In the genomic region with DNA sequence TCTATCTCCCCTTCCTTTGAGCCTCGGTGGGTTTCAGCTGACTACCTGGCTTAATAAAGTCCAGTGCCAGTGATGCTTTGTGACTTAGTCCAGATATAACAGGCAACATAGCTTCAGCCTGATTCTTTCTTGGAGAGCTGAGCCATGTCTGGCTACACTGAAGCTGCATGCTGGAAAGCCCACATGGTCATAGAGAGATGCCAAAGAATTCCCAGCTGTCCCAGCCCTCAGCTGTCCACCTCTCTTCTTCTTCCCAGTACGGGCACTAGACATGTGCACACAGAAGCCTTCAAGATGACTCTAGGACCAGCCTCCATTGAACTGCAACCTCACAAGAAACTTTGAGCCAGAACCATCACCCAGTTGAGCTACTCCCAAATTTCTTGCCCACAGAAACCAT, we compare ENCODE assay signal across 1 cellular context.
TF ChIP-seq lines count a peak whose summit lies in the region.

No MANE protein-coding gene starts in this region.

TF ChIP-seq in WTC11, 78 proteins besides CTCF, POLR2A, EP300 and RAD21 (continued from another document):
- TF ChIP-seq, protein P1, sequence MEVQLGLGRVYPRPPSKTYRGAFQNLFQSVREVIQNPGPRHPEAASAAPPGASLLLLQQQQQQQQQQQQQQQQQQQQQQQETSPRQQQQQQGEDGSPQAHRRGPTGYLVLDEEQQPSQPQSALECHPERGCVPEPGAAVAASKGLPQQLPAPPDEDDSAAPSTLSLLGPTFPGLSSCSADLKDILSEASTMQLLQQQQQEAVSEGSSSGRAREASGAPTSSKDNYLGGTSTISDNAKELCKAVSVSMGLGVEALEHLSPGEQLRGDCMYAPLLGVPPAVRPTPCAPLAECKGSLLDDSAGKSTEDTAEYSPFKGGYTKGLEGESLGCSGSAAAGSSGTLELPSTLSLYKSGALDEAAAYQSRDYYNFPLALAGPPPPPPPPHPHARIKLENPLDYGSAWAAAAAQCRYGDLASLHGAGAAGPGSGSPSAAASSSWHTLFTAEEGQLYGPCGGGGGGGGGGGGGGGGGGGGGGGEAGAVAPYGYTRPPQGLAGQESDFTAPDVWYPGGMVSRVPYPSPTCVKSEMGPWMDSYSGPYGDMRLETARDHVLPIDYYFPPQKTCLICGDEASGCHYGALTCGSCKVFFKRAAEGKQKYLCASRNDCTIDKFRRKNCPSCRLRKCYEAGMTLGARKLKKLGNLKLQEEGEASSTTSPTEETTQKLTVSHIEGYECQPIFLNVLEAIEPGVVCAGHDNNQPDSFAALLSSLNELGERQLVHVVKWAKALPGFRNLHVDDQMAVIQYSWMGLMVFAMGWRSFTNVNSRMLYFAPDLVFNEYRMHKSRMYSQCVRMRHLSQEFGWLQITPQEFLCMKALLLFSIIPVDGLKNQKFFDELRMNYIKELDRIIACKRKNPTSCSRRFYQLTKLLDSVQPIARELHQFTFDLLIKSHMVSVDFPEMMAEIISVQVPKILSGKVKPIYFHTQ (CRISPR knock-in tag; IDR thresholded peaks at IDR 0.05): no peak
- TF ChIP-seq FOXJ3 (CRISPR knock-in tag; IDR thresholded peaks at IDR 0.05; ENCODE audit: borderline replicate concordance) (no peak), ETV6 (CRISPR knock-in tag; IDR thresholded peaks at IDR 0.05) (no peak), JUN (CRISPR knock-in tag; IDR thresholded peaks at IDR 0.05) (no peak)
TF ChIP-seq in WTC11: peak in this region for 0.
